Comparison of ENCODE assay signal across 10 cellular contexts in genomic region chr11:73875380-73875779, GRCh38. TPM values are rescaled to one million over a fixed set of nuclear protein-coding genes. Genes with fewer than 3 reads are reported as not detected.
A peak's percentile ranks its signal among the peaks of the same experiment; 100 is the strongest.
DNase-seq lines count a peak whose midpoint lies in the region; ATAC-seq and TF ChIP-seq lines count a peak whose summit lies in the region.
"Had no signal": no experiment of that assay in that cellular context is flagged by ENCODE, and none has a peak within 500 bp of the region (broad histone marks: within the 10 kb centered on the region; RNA-seq: fewer than 3 reads in every experiment).

No MANE protein-coding gene starts in this region.

- POLR2A ChIA-PET in activated CD4-positive, alpha-beta T cell treated with anti-CD3 and anti-CD28 coated beads for 36 hours (lab: Charles Lee), result interaction anchor here (0.7 kb wide), 1 partner anchor 15 kb away, joined by 5 read pairs; no protein-coding TSS in a partner anchor

- peak overlapping the region; percentile 91 for H3K4me3 ChIP-seq in fibroblast of villous mesenchyme (ENCODE audit: low read depth, low read length)
- peak overlapping the region; percentile 96 to 99 (median 99) for H3K4me3 ChIP-seq in skeletal muscle tissue (ENCODE audit: low read length in 3 of 3)

- H3K27ac ChIP-seq in skeletal muscle tissue (ENCODE audit: low read depth, low read length), result no peak overlapping the region

- H3K27me3 Mint-ChIP-seq in activated CD4-positive, alpha-beta T cell treated with anti-CD3 and anti-CD28 coated beads for 36 hours, result no peaks in the 10 kb centered on the region
- H3K27me3 Mint-ChIP-seq in T-helper 17 cell, result no peaks in the 10 kb centered on the region

- CTCF ChIA-PET in activated CD4-positive, alpha-beta T cell treated with anti-CD3 and anti-CD28 coated beads for 36 hours (lab: Charles Lee), result no interaction called here

- no peak for DNase-seq in activated CD4-positive, alpha-beta T cell treated with anti-CD3 and anti-CD28 coated beads for 36 hours
- no peak for DNase-seq in activated CD4-positive, alpha-beta T cell treated with anti-CD3 and anti-CD28 coated beads for 4 hours
- DNase-seq in T-helper 17 cell (no peak), fibroblast of villous mesenchyme (ENCODE audit: low read depth) (no peak), epidermal melanocyte (ENCODE audit: insufficient read length, low spot score) (no peak)
- DNase-seq: aorta, GOT3 had no signal

- no peak for ATAC-seq in activated CD4-positive, alpha-beta T cell treated with anti-CD3 and anti-CD28 coated beads for 36 hours
- no peak for ATAC-seq in T-helper 17 cell
- no peak for ATAC-seq in HG03354 (IDR thresholded peaks at IDR 0.05; ENCODE audit: poor library complexity, severe bottlenecking, unreplicated experiment)
- no peak for ATAC-seq in HG02852 (IDR thresholded peaks at IDR 0.05; ENCODE audit: unreplicated experiment)

- peaks cover 32% of the 10 kb centered on the region for H3K4me1 Mint-ChIP-seq in activated CD4-positive, alpha-beta T cell treated with anti-CD3 and anti-CD28 coated beads for 36 hours
- peaks cover 31% of the 10 kb centered on the region for H3K4me1 Mint-ChIP-seq in T-helper 17 cell

- no peaks in the 10 kb centered on the region for H3K9me3 Mint-ChIP-seq in activated CD4-positive, alpha-beta T cell treated with anti-CD3 and anti-CD28 coated beads for 36 hours (ENCODE audit: low read depth)

- H3K9me3 ChIP-seq in T-helper 17 cell (ENCODE audit: control insufficient read depth, low read length, poor library complexity, severe bottlenecking), result no peaks in the 10 kb centered on the region
- no peaks in the 10 kb centered on the region for H3K9me3 ChIP-seq in skeletal muscle tissue (ENCODE audit: control insufficient read depth in 3 of 3, low read length in 3 of 3)

- H3K36me3 ChIP-seq in skeletal muscle tissue (ENCODE audit: control insufficient read depth in 3 of 3, insufficient read depth in 3 of 3, low read length in 3 of 3), result peaks cover 5 to 19% (median 7%) of the 10 kb centered on the region in 3 donors

- peak overlapping the region in 1 of 3 donors; percentile 96 for H3K9ac ChIP-seq in skeletal muscle tissue (ENCODE audit: low read depth in 1 of 3, low read length in 3 of 3)

- peak overlapping the region; percentile 100 for H3K27ac Mint-ChIP-seq in activated CD4-positive, alpha-beta T cell treated with anti-CD3 and anti-CD28 coated beads for 36 hours
- peak overlapping the region; percentile 99 for H3K27ac Mint-ChIP-seq in T-helper 17 cell

- peaks cover 41% of the 10 kb centered on the region for H3K36me3 Mint-ChIP-seq in activated CD4-positive, alpha-beta T cell treated with anti-CD3 and anti-CD28 coated beads for 36 hours (ENCODE audit: low read depth)
- H3K36me3 Mint-ChIP-seq in T-helper 17 cell (ENCODE audit: low read depth), result peaks cover 6% of the 10 kb centered on the region

- no peaks in the 10 kb centered on the region for H3K27me3 ChIP-seq in skeletal muscle tissue (ENCODE audit: control insufficient read depth in 3 of 3, insufficient read depth in 3 of 3, low read length in 3 of 3)

- peak overlapping the region; percentile 93 for H3K4me3 Mint-ChIP-seq in activated CD4-positive, alpha-beta T cell treated with anti-CD3 and anti-CD28 coated beads for 36 hours
- peak overlapping the region; percentile 100 for H3K4me3 Mint-ChIP-seq in T-helper 17 cell

- TF ChIP-seq CTCF in fibroblast of villous mesenchyme (IDR thresholded peaks at IDR 0.05; ENCODE audit: insufficient read depth, low read depth, low read length), result no peak

- peaks cover 15 to 38% (median 20%) of the 10 kb centered on the region in 3 donors for H3K4me1 ChIP-seq in skeletal muscle tissue (ENCODE audit: control insufficient read depth in 3 of 3, insufficient read depth in 3 of 3, low read length in 3 of 3)

- intact Hi-C loops in activated CD4-positive, alpha-beta T cell treated with anti-CD3 and anti-CD28 coated beads for 36 hours (cut with DNase I, micrococcal nuclease), result loop anchor here in 1 of 2 experiments (5.0 kb wide), 1 partner anchor 1063 kb away; the partner anchor contains the start of gene ATG16L2

RNA-seq across cellular contexts. Expression of gene COA4, which starts 1.3 kb away (rescaled TPM):
- 100 to 1,000 TPM; 103 to 112 TPM for total RNA-seq in activated CD4-positive, alpha-beta T cell treated with anti-CD3 and anti-CD28 coated beads for 36 hours
- total RNA-seq in T-helper 17 cell (10 to 100 TPM; 26.8 to 28.7 TPM), fibroblast of villous mesenchyme (69.6 and 74.3 TPM in 2 replicates), skeletal muscle tissue (73.1 TPM)

RNA-seq across cellular contexts. Expression of gene PAAF1, which starts 1.4 kb away (rescaled TPM):
- total RNA-seq in activated CD4-positive, alpha-beta T cell treated with anti-CD3 and anti-CD28 coated beads for 36 hours, result 10 to 100 TPM; 34.2 to 34.8 TPM
- 10 to 100 TPM; 11.4 to 14.8 TPM for total RNA-seq in T-helper 17 cell
- total RNA-seq in fibroblast of villous mesenchyme, result 6.9 and 7.1 TPM in 2 replicates
- 17.2 TPM for total RNA-seq in skeletal muscle tissue
